8 cellular contexts compared by ENCODE assay signal in the genomic region with DNA sequence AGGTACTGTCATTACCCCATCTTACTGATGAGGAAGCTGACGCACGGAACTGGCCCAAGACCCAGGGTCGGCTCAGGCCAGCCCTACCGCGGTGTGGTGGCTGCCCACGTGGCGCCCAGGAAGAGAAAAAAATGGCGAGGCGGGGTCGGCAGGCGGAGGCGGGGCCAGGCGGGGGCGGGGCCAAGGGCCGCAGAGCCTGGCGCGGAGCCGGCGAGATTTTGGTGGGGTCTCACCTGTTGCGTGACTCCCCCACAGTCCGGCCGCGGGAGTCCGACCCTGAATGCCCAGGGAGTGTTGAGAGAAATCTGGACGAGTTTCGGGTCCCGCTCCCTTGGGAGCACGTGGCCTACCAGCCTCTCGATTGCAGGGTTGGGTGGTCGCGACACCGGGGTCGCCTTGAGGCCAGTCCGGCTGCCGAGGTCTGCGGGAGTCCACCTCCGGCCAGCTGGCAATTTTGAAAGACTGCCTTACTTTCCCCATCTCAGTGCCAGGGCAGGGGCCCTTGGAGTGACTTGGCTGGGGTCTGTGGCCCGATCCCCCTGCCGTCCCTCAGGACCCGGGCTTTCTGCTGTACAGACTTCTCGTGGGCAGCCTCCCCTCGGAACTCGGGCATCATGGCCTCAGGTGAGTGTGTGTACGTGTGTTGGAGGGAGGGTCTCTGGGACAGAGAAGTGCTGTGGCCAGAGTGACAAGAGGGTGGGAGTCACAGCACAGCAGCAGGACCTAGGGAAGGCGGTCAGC. TPM values are rescaled to one million over a fixed set of nuclear protein-coding genes. Genes with fewer than 3 reads are reported as not detected.
A peak's percentile ranks its signal among the peaks of the same experiment; 100 is the strongest.
DNase-seq lines count a peak whose midpoint lies in the region; ATAC-seq and TF ChIP-seq lines count a peak whose summit lies in the region.

A gene (plus strand): TSS at position 183 of the 741 bp plus-strand sequence. CDS start 1,339 bp downstream, outside the sequence.

- peaks cover 11% of the 10 kb centered on the region for H3K36me3 Mint-ChIP-seq in activated CD4-positive, alpha-beta T cell treated with anti-CD3 and anti-CD28 coated beads, Interleukin-2, amount 10 ng/mL, durations not matched to agents 7 days and 5 days (ENCODE audit: low read depth)

- CTCF ChIA-PET in activated CD4-positive, alpha-beta T cell treated with anti-CD3 and anti-CD28 coated beads, Interleukin-2, amount 10 ng/mL, durations not matched to agents 7 days and 5 days (lab: Charles Lee) = interaction anchor here (1.0 to 3.7 kb wide), 10 partner anchors 14 to 364 kb away, joined by 3 to 10 read pairs (median 6); a partner anchor contains a TSS

- no peaks in the 10 kb centered on the region for H3K9me3 ChIP-seq in right lobe of liver

- H3K27ac ChIP-seq in right lobe of liver = peak within 1 kb of the TSS; percentile 69 to 76 (median 76)

- peak; percentile 39 to 64 for DNase-seq in SHP77 (lab: John Stamatoyannopoulos, UW)
- no peak for DNase-seq in SHP77 treated with DMSO at 0.1 percent for 48 hours (lab: John Stamatoyannopoulos, UW)
- peak; percentile 50 for DNase-seq in NCI-H345 (lab: John Stamatoyannopoulos, UW)
- peak; percentile 73 for DNase-seq in activated CD4-positive, alpha-beta T cell treated with anti-CD3 and anti-CD28 coated beads, Interleukin-2, amount 10 ng/mL, durations not matched to agents 7 days and 5 days
- DNase-seq in dermis blood vessel endothelial cell = peak; percentile 73
- DNase-seq in right lobe of liver = peak; percentile 91 to 92 (median 91)
- DNase-seq in stimulated activated CD4-positive, alpha-beta T cell treated with anti-CD3 and anti-CD28 coated beads, TNF-alpha, amount 100 ng/mL, for 1 hour (ENCODE audit: low read depth in 3 of 3, low spot score in 1 of 3) = peak in 2 of 3 donors; percentile 38 to 65

- peak; percentile 31 for TF ChIP-seq POLR2A in right lobe of liver (IDR thresholded peaks at IDR 0.05)

- H3K27ac Mint-ChIP-seq in activated CD4-positive, alpha-beta T cell treated with anti-CD3 and anti-CD28 coated beads, Interleukin-2, amount 10 ng/mL, durations not matched to agents 7 days and 5 days = peak within 1 kb of the TSS; percentile 94

- no peaks in the 10 kb centered on the region for H3K36me3 ChIP-seq in right lobe of liver

- H3K27me3 ChIP-seq in right lobe of liver = no peaks in the 10 kb centered on the region

- intact Hi-C loops in right lobe of liver (cut with DNase I) = loop anchor here in 1 of 2 donors (10.0 kb wide), 1 partner anchor 75 kb away; a partner anchor contains a TSS

- peak within 1 kb of the TSS; percentile 64 to 94 (median 68) for H3K4me3 ChIP-seq in right lobe of liver

- no peaks in the 10 kb centered on the region for H3K9me3 Mint-ChIP-seq in activated CD4-positive, alpha-beta T cell treated with anti-CD3 and anti-CD28 coated beads, Interleukin-2, amount 10 ng/mL, durations not matched to agents 7 days and 5 days

- 0% methylated on average over 13 of the region's 45 CpGs for WGBS in right lobe of liver (ENCODE audit: insufficient coverage, low coverage, low lambda C conversion rate, missing lambda C conversion rate)

- H3K27me3 Mint-ChIP-seq in activated CD4-positive, alpha-beta T cell treated with anti-CD3 and anti-CD28 coated beads, Interleukin-2, amount 10 ng/mL, durations not matched to agents 7 days and 5 days = no peaks in the 10 kb centered on the region

- H3K4me3 Mint-ChIP-seq in activated CD4-positive, alpha-beta T cell treated with anti-CD3 and anti-CD28 coated beads, Interleukin-2, amount 10 ng/mL, durations not matched to agents 7 days and 5 days = peak within 1 kb of the TSS; percentile 84

- peaks cover 0 to 46% (median 13%) of the 10 kb centered on the region in 4 donors for H3K4me1 ChIP-seq in right lobe of liver

- H3K4me1 Mint-ChIP-seq in activated CD4-positive, alpha-beta T cell treated with anti-CD3 and anti-CD28 coated beads, Interleukin-2, amount 10 ng/mL, durations not matched to agents 7 days and 5 days = peaks cover 67% of the 10 kb centered on the region

- ATAC-seq in HG02938 (IDR thresholded peaks at IDR 0.05; ENCODE audit: unreplicated experiment) (peak; percentile 44), right lobe of liver (peak; percentile 67 to 75 (median 70))

- POLR2A ChIA-PET in activated CD4-positive, alpha-beta T cell treated with anti-CD3 and anti-CD28 coated beads, Interleukin-2, amount 10 ng/mL, durations not matched to agents 7 days and 5 days (lab: Charles Lee) = interaction anchor here (0.8 to 1.2 kb wide), 2 partner anchors 71 to 74 kb away, joined by 3 read pairs; a partner anchor contains a TSS

- no peak for TF ChIP-seq CTCF in right lobe of liver (IDR thresholded peaks at IDR 0.05)

RNA-seq across cellular contexts. Expression of the gene that starts here (rescaled TPM):
- 100 to 1,000 TPM; 116 to 120 TPM for total RNA-seq in activated CD4-positive, alpha-beta T cell treated with anti-CD3 and anti-CD28 coated beads, Interleukin-2, amount 10 ng/mL, durations not matched to agents 7 days and 5 days
- total RNA-seq in dermis blood vessel endothelial cell (32.0 and 40.4 TPM in 2 replicates), right lobe of liver (10 to 100 TPM; 29.1 to 59.1 (median 37.2) TPM)
